ENCODE assay signal across 1 cellular context in the genomic region with DNA sequence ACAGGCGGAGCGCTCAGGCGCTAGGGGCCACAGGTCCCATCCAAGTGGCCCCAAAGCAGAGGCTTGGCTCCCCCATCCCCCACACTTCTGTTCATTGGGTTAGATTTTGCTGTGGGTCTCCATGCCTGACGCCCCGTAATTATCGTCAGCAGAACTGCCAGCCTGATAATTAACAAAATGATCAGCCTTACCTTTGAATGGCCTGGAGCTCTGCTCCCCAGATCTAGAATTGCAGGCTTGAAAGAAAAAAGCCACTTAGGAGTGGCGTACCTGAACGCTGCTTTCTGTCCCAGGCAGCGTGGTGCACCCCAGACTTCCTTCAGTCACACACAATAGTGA.
TF ChIP-seq lines count a peak whose summit lies in the region.

No MANE protein-coding gene starts in this region.

TF ChIP-seq in IMR-90, 13 proteins besides CTCF, POLR2A, EP300 and RAD21:
- TF ChIP-seq FOS (IDR thresholded peaks at IDR 0.05; ENCODE audit: low read depth, low read length) (no peak), MAZ (IDR thresholded peaks at IDR 0.05; ENCODE audit: borderline replicate concordance, low read depth, low read length) (no peak), MXI1 (IDR thresholded peaks at IDR 0.05; ENCODE audit: borderline replicate concordance, low read depth, low read length) (no peak), RCOR1 (IDR thresholded peaks at IDR 0.05; ENCODE audit: insufficient replicate concordance, low read length) (no peak), NFE2L2 (IDR thresholded peaks at IDR 0.05; ENCODE audit: low read depth, low read length) (no peak), CEBPB (IDR thresholded peaks at IDR 0.05; ENCODE audit: low read depth, low read length) (no peak)
